In genomic region chr2:182866461-182867369, GRCh38 we compare ENCODE assay signal across 8 cellular contexts. TPM values are rescaled to one million over a fixed set of nuclear protein-coding genes. Genes with fewer than 3 reads are reported as not detected.
A peak's percentile ranks its signal among the peaks of the same experiment; 100 is the strongest.
DNase-seq lines count a peak whose midpoint lies in the region; ATAC-seq and TF ChIP-seq lines count a peak whose summit lies in the region.

FRZB (minus strand) TSS chr2:182866637; CDS start chr2:182866552, 85 bp downstream.

- no peak for ATAC-seq in HG03045 (IDR thresholded peaks at IDR 0.05; ENCODE audit: unreplicated experiment)

- POLR2A ChIA-PET in GM10248 (lab: Yijun Ruan, JAX) = no interaction called here

- H3K27ac ChIP-seq in skeletal muscle tissue (ENCODE audit: low read depth, low read length) = peak within 1 kb of the TSS; percentile 45

- no peaks in the 10 kb centered on the region for H3K36me3 ChIP-seq in skeletal muscle tissue (ENCODE audit: control insufficient read depth in 3 of 3, insufficient read depth in 3 of 3, low read length in 3 of 3)

- H3K4me1 ChIP-seq in skeletal muscle tissue (ENCODE audit: control insufficient read depth in 3 of 3, insufficient read depth in 3 of 3, low read length in 3 of 3) = peaks cover 16 to 21% (median 17%) of the 10 kb centered on the region in 3 donors

- CTCF ChIA-PET in GM10248 (lab: Yijun Ruan, JAX) = interaction anchor here (1.0 kb wide), 1 partner anchor 22 kb away, joined by 3 read pairs; no protein-coding TSS in a partner anchor

- peak within 1 kb of the TSS; percentile 63 to 88 (median 66) for H3K9ac ChIP-seq in skeletal muscle tissue (ENCODE audit: low read depth in 1 of 3, low read length in 3 of 3)

- H3K9me3 ChIP-seq in skeletal muscle tissue (ENCODE audit: control insufficient read depth in 3 of 3, low read length in 3 of 3) = no peaks in the 10 kb centered on the region

- DNase-seq in GM10248 (ENCODE audit: extremely low spot score) (peak; percentile 33), NCI-H345 (lab: John Stamatoyannopoulos, UW) (peak; percentile 49), cardiac fibroblast (ENCODE audit: low read depth in 2 of 2) (peak; percentile 42 to 74), iPS-NIHi7 (ENCODE audit: extremely low spot score) (peak; percentile 76), COLO829 (ENCODE audit: low spot score) (no peak)
- no peak for DNase-seq in stimulated activated CD4-positive, alpha-beta T cell treated with anti-CD3 and anti-CD28 coated beads, Interleukin-2, amount 100 ng/mL, for 48 hours

- no peaks in the 10 kb centered on the region for H3K27me3 ChIP-seq in skeletal muscle tissue (ENCODE audit: control insufficient read depth in 3 of 3, insufficient read depth in 3 of 3, low read length in 3 of 3)

- TF ChIP-seq CTCF in GM10248 (IDR thresholded peaks at IDR 0.05; ENCODE audit: control extremely low read depth, extremely low read depth, low read depth, missing control alignments) (no peak), cardiac fibroblast (IDR thresholded peaks at IDR 0.05; ENCODE audit: low read depth, low read length) (no peak)

- H3K4me3 ChIP-seq in cardiac fibroblast (replicated peaks in 1 of 2; ENCODE audit: low read depth in 2 of 2, low read length in 2 of 2) = peak within 1 kb of the TSS; percentile 44 to 48
- peak within 1 kb of the TSS; percentile 63 to 85 (median 79) for H3K4me3 ChIP-seq in skeletal muscle tissue (ENCODE audit: low read length in 3 of 3)

RNA-seq across cellular contexts. Expression of gene FRZB, which starts in this region (rescaled TPM):
- total RNA-seq in skeletal muscle tissue = 6.8 TPM

Comparison
In these comparisons a context has a peak if more than half of its experiments do, and no peak if none do; other contexts are left out.
1. DNase-seq: peak in GM10248 (single experiment), NCI-H345 (single experiment), cardiac fibroblast (2 of 2) and iPS-NIHi7 (single experiment); none in stimulated activated CD4-positive, alpha-beta T cell treated with anti-CD3 and anti-CD28 coated beads, Interleukin-2, amount 100 ng/mL, for 48 hours (0 of 2) and COLO829 (single experiment).